In the genomic region with DNA sequence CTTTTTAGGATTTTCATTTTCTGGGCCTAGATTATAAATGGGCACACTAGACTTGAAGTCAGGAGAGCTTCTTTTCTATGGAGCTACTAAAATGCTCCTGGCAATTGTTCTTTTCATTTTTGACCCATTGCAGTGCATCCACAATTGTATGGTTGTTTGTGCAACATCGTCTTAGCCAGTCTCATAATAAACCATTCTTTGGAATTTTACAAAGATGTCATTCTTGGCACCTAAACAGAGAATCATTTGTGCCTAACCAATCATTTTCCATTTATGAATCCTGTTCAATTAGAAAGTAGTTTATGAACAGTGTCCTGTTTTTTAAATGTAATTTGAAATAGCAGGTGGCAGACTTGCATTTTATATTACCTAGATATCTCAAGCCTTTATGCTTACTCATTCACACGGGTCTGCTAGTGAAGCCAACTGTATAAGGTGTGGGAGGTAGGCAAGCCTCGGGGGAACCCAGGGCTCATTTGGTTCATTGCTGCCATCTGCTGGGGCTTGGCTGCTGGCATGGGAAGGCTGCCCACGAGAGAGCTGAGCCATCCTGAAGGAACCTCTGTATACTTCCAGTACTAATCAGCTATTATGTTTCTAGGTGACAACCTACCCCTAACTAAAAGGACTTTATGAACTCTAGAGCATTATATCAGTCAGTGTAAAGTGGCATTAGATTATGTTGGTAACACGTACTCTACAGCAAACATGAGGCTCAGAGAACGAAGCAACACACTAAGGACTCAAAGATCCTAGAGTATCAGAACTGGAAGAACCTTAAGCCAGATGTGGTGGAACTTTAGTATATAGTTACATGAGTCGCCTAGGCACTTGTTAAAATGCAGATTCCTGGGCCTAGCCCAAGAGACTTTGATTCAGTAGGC, we compare ENCODE assay signal across 8 cellular contexts. TPM values are rescaled to one million over a fixed set of nuclear protein-coding genes. Genes with fewer than 3 reads are reported as not detected.
A peak's percentile ranks its signal among the peaks of the same experiment; 100 is the strongest.
DNase-seq lines count a peak whose midpoint lies in the region; ATAC-seq and TF ChIP-seq lines count a peak whose summit lies in the region.
"Had no signal": no experiment of that assay in that cellular context is flagged by ENCODE, and none has a peak within 500 bp of the region (broad histone marks: within the 10 kb centered on the region; RNA-seq: fewer than 3 reads in every experiment).

No MANE protein-coding gene starts in this region.

- TF ChIP-seq CTCF in GM12872 (IDR thresholded peaks at IDR 0.05; ENCODE audit: insufficient read depth, low read depth, low read length) (peak; percentile 73), natural killer cell (IDR thresholded peaks at IDR 0.05) (peak; percentile 13), stomach (IDR thresholded peaks at IDR 0.05) (peak in 5 of 7 experiments; percentile 40 to 65 (median 55))

- peak; percentile 73 for ATAC-seq in HG02885 (IDR thresholded peaks at IDR 0.05; ENCODE audit: poor library complexity, unreplicated experiment)
- ATAC-seq in natural killer cell, result peak; percentile 43 to 78 (median 73)

- no peak for TF ChIP-seq POLR2A in erythroblast (IDR thresholded peaks at IDR 0.05; ENCODE audit: low read length)
- TF ChIP-seq POLR2A in stomach (IDR thresholded peaks at IDR 0.05), result no peak

- H3K27me3 Mint-ChIP-seq in natural killer cell (ENCODE audit: low read depth in 2 of 2), result no peaks in the 10 kb centered on the region

- TF ChIP-seq EP300 in stomach (IDR thresholded peaks at IDR 0.05), result no peak

- H3K9me3 ChIP-seq in stomach, result no peaks in the 10 kb centered on the region

- peaks cover 0 to 6% (median 2%) of the 10 kb centered on the region in 4 donors for H3K4me1 ChIP-seq in stomach

- no peak overlapping the region for H3K4me3 Mint-ChIP-seq in natural killer cell
- H3K4me3 Mint-ChIP-seq: mesothelial cell of epicardium had no signal

- peaks cover 0 to 7% of the 10 kb centered on the region in 2 donors for H3K4me1 Mint-ChIP-seq in natural killer cell

- H3K27ac ChIP-seq in stomach, result no peak overlapping the region

- H3K36me3 Mint-ChIP-seq in natural killer cell, result no peaks in the 10 kb centered on the region

- intact Hi-C loops in natural killer cell (cut with micrococcal nuclease) (loop anchor here (1.0 kb wide), 1 partner anchor 234 kb away; no protein-coding TSS in a partner anchor), stomach (cut with DNase I; ENCODE audit: low total_unique reads) (no loop called here)

- H3K27ac Mint-ChIP-seq in natural killer cell, result no peak overlapping the region
- H3K27ac Mint-ChIP-seq: mesothelial cell of epicardium had no signal

- no peaks in the 10 kb centered on the region for H3K27me3 ChIP-seq in stomach

- DNase-seq in NCI-H226, result peak; percentile 85
- peak in 2 of 3 experiments; percentile 15 for DNase-seq in activated CD8-positive, alpha-beta memory T cell treated with anti-CD3 and anti-CD28 coated beads for 48 hours (ENCODE audit: low read depth in 2 of 3, low spot score in 2 of 3)
- DNase-seq in erythroblast (lab: John Stamatoyannopoulos, UW), result peak; percentile 53 to 74
- DNase-seq in natural killer cell, result no peak
- peak; percentile 73 for DNase-seq in stomach

- H3K9me3 Mint-ChIP-seq in natural killer cell, result peaks cover 0 to 4% of the 10 kb centered on the region in 2 donors

- no peak overlapping the region for H3K4me3 ChIP-seq in stomach

- 41 to 46% (median 45%) methylated on average over 7 of the region's 7 CpGs for WGBS in stomach, 5 donors

- peaks cover 0 to 38% (median 22%) of the 10 kb centered on the region in 4 donors for H3K36me3 ChIP-seq in stomach

RNA-seq across cellular contexts. Expression of a gene that starts 60.0 kb away (rescaled TPM):
- total RNA-seq in natural killer cell (1,000 to 10,000 TPM; 2,606 to 3,166 (median 3,085) TPM), stomach (1,000 to 10,000 TPM; 1,648 to 4,994 (median 2,507) TPM)
- polyA plus RNA-seq in stomach, result over 10,000 TPM in 2 of 3 donors, 1,000 to 10,000 TPM in 1; 7,500 to 11,714 (median 10,124) TPM

Comparison
In these comparisons a context has a peak if more than half of its experiments do, and no peak if none do; other contexts are left out.
1. CTCF ChIP-seq: peak in every context shown above with its lines; median percentile 73 in GM12872; 55 in stomach; 13 in natural killer cell.